8 cellular contexts compared by ENCODE assay signal in genomic region chr3:5187152-5187919, GRCh38.
A peak's percentile ranks its signal among the peaks of the same experiment; 100 is the strongest.
DNase-seq lines count a peak whose midpoint lies in the region; ATAC-seq lines count a peak whose summit lies in the region.

EDEM1 (plus strand) TSS chr3:5187707; CDS start chr3:5187806, 99 bp downstream.

- ATAC-seq in GM18873 (IDR thresholded peaks at IDR 0.05; ENCODE audit: low FRiP score, unreplicated experiment), result peak; percentile 67
- peak; percentile 85 for ATAC-seq in HG03135 (IDR thresholded peaks at IDR 0.05; ENCODE audit: unreplicated experiment)
- ATAC-seq in activated CD4-positive, CD25-positive, alpha-beta regulatory T cell treated with anti-CD3 and anti-CD28 coated beads, Interleukin-2, amount 50 U/mL, for 24 hours, result peak; percentile 89 to 92
- peak; percentile 92 for ATAC-seq in central memory CD8-positive, alpha-beta T cell (replicated peaks; ENCODE audit: extremely low read depth, poor library complexity, severe bottlenecking)

- H3K4me1 Mint-ChIP-seq in central memory CD8-positive, alpha-beta T cell, result peaks cover 39% of the 10 kb centered on the region

- peak within 1 kb of the TSS; percentile 98 for H3K27ac Mint-ChIP-seq in central memory CD8-positive, alpha-beta T cell (ENCODE audit: low read depth)

- peak; percentile 99 for DNase-seq in AG08395 (ENCODE audit: low spot score)
- DNase-seq in NCI-H345 treated with DMSO at 0.1 percent for 48 hours (lab: John Stamatoyannopoulos, UW; ENCODE audit: unreplicated experiment), result peak; percentile 50
- DNase-seq in central memory CD8-positive, alpha-beta T cell (ENCODE audit: low spot score in 2 of 2), result peak; percentile 92 to 96
- DNase-seq in islet precursor cell, result peak; percentile 99
- DNase-seq in stimulated activated CD4-positive, alpha-beta T cell treated with anti-CD3 and anti-CD28 coated beads, Interleukin-12 subunit alpha, Interleukin-12 subunit beta, amount 100 ng/mL, for 4 hours, result peak; percentile 95

- peaks cover 17% of the 10 kb centered on the region for H3K36me3 Mint-ChIP-seq in central memory CD8-positive, alpha-beta T cell (ENCODE audit: insufficient read depth)

- H3K9me3 Mint-ChIP-seq in central memory CD8-positive, alpha-beta T cell, result no peaks in the 10 kb centered on the region

- no peaks in the 10 kb centered on the region for H3K27me3 Mint-ChIP-seq in central memory CD8-positive, alpha-beta T cell

- peak within 1 kb of the TSS; percentile 99 for H3K4me3 Mint-ChIP-seq in central memory CD8-positive, alpha-beta T cell

Comparison
In these comparisons a context has a peak if more than half of its experiments do, and no peak if none do; other contexts are left out.
1. Peak in every context shown above with its lines: DNase-seq and ATAC-seq.